Comparison of ENCODE assay signal across 1 cellular context in the genomic region with DNA sequence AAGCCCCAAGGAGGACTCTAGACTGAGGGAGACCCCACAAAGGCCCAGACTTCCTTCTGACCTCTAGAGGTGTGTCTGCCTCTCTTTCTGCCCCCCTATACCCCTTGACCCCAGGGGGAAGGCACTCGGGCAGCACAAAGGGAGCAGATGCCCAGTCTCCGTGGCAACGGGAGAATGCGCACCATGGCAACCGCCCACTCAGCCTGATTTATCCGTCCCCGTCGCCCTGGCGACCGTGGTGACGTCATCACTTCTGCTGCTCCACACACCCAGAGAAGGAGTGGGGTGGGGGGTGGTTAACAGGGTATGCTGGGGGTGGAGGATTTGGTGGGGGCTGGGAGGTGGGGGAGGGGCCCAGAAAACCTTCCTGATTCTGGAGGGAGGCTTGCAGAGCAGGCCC.
TF ChIP-seq lines count a peak whose summit lies in the region.

No MANE protein-coding gene starts in this region.

TF ChIP-seq in GM12878, 131 proteins besides CTCF, POLR2A, EP300 and RAD21:
- TF ChIP-seq, protein P1, sequence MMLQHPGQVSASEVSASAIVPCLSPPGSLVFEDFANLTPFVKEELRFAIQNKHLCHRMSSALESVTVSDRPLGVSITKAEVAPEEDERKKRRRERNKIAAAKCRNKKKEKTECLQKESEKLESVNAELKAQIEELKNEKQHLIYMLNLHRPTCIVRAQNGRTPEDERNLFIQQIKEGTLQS (IDR thresholded peaks at IDR 0.05; ENCODE audit: borderline replicate concordance, extremely low read depth, low read depth, low read length): no peak
- TF ChIP-seq EGR1 (IDR thresholded peaks at IDR 0.05; ENCODE audit: borderline replicate concordance in 1 of 2, low read depth in 2 of 2, low read length in 2 of 2): no peak
- TF ChIP-seq ZNF207 (IDR thresholded peaks at IDR 0.05; ENCODE audit: borderline replicate concordance): no peak
- TF ChIP-seq REST (IDR thresholded peaks at IDR 0.05; ENCODE audit: low read depth, low read length): no peak
- no peak for TF ChIP-seq DPF2 (IDR thresholded peaks at IDR 0.05)
- TF ChIP-seq, protein P2, sequence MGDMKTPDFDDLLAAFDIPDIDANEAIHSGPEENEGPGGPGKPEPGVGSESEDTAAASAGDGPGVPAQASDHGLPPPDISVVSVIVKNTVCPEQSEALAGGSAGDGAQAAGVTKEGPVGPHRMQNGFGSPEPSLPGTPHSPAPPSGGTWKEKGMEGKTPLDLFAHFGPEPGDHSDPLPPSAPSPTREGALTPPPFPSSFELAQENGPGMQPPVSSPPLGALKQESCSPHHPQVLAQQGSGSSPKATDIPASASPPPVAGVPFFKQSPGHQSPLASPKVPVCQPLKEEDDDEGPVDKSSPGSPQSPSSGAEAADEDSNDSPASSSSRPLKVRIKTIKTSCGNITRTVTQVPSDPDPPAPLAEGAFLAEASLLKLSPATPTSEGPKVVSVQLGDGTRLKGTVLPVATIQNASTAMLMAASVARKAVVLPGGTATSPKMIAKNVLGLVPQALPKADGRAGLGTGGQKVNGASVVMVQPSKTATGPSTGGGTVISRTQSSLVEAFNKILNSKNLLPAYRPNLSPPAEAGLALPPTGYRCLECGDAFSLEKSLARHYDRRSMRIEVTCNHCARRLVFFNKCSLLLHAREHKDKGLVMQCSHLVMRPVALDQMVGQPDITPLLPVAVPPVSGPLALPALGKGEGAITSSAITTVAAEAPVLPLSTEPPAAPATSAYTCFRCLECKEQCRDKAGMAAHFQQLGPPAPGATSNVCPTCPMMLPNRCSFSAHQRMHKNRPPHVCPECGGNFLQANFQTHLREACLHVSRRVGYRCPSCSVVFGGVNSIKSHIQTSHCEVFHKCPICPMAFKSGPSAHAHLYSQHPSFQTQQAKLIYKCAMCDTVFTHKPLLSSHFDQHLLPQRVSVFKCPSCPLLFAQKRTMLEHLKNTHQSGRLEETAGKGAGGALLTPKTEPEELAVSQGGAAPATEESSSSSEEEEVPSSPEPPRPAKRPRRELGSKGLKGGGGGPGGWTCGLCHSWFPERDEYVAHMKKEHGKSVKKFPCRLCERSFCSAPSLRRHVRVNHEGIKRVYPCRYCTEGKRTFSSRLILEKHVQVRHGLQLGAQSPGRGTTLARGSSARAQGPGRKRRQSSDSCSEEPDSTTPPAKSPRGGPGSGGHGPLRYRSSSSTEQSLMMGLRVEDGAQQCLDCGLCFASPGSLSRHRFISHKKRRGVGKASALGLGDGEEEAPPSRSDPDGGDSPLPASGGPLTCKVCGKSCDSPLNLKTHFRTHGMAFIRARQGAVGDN (IDR thresholded peaks at IDR 0.05): no peak
- TF ChIP-seq, protein P3, sequence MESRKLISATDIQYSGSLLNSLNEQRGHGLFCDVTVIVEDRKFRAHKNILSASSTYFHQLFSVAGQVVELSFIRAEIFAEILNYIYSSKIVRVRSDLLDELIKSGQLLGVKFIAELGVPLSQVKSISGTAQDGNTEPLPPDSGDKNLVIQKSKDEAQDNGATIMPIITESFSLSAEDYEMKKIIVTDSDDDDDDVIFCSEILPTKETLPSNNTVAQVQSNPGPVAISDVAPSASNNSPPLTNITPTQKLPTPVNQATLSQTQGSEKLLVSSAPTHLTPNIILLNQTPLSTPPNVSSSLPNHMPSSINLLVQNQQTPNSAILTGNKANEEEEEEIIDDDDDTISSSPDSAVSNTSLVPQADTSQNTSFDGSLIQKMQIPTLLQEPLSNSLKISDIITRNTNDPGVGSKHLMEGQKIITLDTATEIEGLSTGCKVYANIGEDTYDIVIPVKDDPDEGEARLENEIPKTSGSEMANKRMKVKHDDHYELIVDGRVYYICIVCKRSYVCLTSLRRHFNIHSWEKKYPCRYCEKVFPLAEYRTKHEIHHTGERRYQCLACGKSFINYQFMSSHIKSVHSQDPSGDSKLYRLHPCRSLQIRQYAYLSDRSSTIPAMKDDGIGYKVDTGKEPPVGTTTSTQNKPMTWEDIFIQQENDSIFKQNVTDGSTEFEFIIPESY (IDR thresholded peaks at IDR 0.05): no peak
- no peak for TF ChIP-seq CHD4 (IDR thresholded peaks at IDR 0.05)
- no peak for TF ChIP-seq SMAD5 (IDR thresholded peaks at IDR 0.05; ENCODE audit: low read depth)
- TF ChIP-seq ZNF592 (IDR thresholded peaks at IDR 0.05): no peak
- no peak for TF ChIP-seq GATAD2B (conservative IDR thresholded peaks at IDR 0.05; ENCODE audit: low read depth)
- TF ChIP-seq BMI1 (IDR thresholded peaks at IDR 0.05; ENCODE audit: borderline replicate concordance): peak; percentile 85
- no peak for TF ChIP-seq FOS (IDR thresholded peaks at IDR 0.05; ENCODE audit: borderline replicate concordance, extremely low read depth, insufficient read length)
- no peak for TF ChIP-seq NR2F1 (conservative IDR thresholded peaks at IDR 0.05)
- no peak for TF ChIP-seq BCLAF1 (IDR thresholded peaks at IDR 0.05)
- no peak for TF ChIP-seq SREBF1 (IDR thresholded peaks at IDR 0.05; ENCODE audit: low read length)
- TF ChIP-seq ZBTB40 (IDR thresholded peaks at IDR 0.05; ENCODE audit: borderline replicate concordance): no peak
- TF ChIP-seq ATF7 (IDR thresholded peaks at IDR 0.05; ENCODE audit: low read depth): peak; percentile 37; the same call in 1 of the 2 replicates
